1 cellular context compared by ENCODE assay signal in genomic region chr7:155950898-155951553, GRCh38.
A peak's percentile ranks its signal among the peaks of the same experiment; 100 is the strongest.
TF ChIP-seq lines count a peak whose summit lies in the region.

No MANE protein-coding gene starts in this region.

TF ChIP-seq in HepG2, 621 proteins besides CTCF, POLR2A, EP300 and RAD21 (continued from another document):
- TF ChIP-seq PHF20 (CRISPR knock-in tag; IDR thresholded peaks at IDR 0.05) (0 out of 2 replicates have a peak, but pooled peaks have one; percentile 16), ZSCAN22 (CRISPR knock-in tag; IDR thresholded peaks at IDR 0.05) (peak; percentile 100), FOSL2 (CRISPR knock-in tag; IDR thresholded peaks at IDR 0.05) (peak; percentile 53), ZNF263 (CRISPR knock-in tag; IDR thresholded peaks at IDR 0.05) (no peak), DMTF1 (CRISPR knock-in tag; IDR thresholded peaks at IDR 0.05) (0 out of 2 replicates have a peak, but pooled peaks have one; percentile 28), USF2 (IDR thresholded peaks at IDR 0.05; ENCODE audit: low read depth, low read length) (peak; percentile 78), USF2 (CRISPR knock-in tag; IDR thresholded peaks at IDR 0.05; ENCODE audit: borderline replicate concordance) (peak; percentile 85; the same call in 1 of the 2 replicates), AHR (CRISPR knock-in tag; IDR thresholded peaks at IDR 0.05) (no peak), ZNF781 (CRISPR knock-in tag; IDR thresholded peaks at IDR 0.05; ENCODE audit: borderline replicate concordance, not compliant biosample characterization) (no peak), RERE (CRISPR knock-in tag; IDR thresholded peaks at IDR 0.05; ENCODE audit: low read depth) (no peak), NFIB (CRISPR knock-in tag; IDR thresholded peaks at IDR 0.05; ENCODE audit: borderline replicate concordance) (no peak), BHLHE40 (IDR thresholded peaks at IDR 0.05; ENCODE audit: low read length) (peak; percentile 97), MAFK (conservative IDR thresholded peaks at IDR 0.05 in 1 of 2, IDR thresholded peaks at IDR 0.05 in 1 of 2; ENCODE audit: low read length in 2 of 2) (peak; percentile 74 to 76), ZMYM4 (CRISPR knock-in tag; IDR thresholded peaks at IDR 0.05) (0 out of 2 replicates have a peak, but pooled peaks have one; percentile 18), ZNF264 (CRISPR knock-in tag; IDR thresholded peaks at IDR 0.05) (no peak), MTF2 (CRISPR knock-in tag; IDR thresholded peaks at IDR 0.05; ENCODE audit: borderline replicate concordance) (0 out of 2 replicates have a peak, but pooled peaks have one; percentile 64), RFX1 (IDR thresholded peaks at IDR 0.05) (no peak), ZNF510 (CRISPR knock-in tag; IDR thresholded peaks at IDR 0.05; ENCODE audit: low read depth) (no peak), BRCA1 (CRISPR knock-in tag; IDR thresholded peaks at IDR 0.05) (no peak)
